In the genomic region with DNA sequence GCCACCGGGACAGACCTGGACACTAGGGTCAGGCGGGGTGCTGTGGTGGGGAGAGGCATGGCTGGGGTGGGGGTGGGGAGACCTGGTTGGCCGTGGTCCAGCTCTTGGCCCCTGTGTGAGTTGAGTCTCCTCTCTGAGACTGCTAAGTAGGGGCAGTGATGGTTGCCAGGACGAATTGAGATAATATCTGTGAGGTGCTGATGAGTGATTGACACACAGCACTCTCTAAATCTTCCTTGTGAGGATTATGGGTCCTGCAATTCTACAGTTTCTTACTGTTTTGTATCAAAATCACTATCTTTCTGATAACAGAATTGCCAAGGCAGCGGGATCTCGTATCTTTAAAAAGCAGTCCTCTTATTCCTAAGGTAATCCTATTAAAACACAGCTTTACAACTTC, we compare ENCODE assay signal across 26 cellular contexts.
"Had no signal": no experiment of that assay in that cellular context is flagged by ENCODE, and none has a peak within 500 bp of the region (broad histone marks: within the 10 kb centered on the region; RNA-seq: fewer than 3 reads in every experiment).

No MANE protein-coding gene starts in this region.

- H3K4me3 ChIP-seq: coronary artery, hepatocyte, mucosa of descending colon, right atrium auricular region, smooth muscle cell, tibial nerve had no signal

- H3K27ac Mint-ChIP-seq: activated T-cell treated with anti-CD3 and anti-CD28 coated beads, Interleukin-2, amount 50 U/mL, for 72 hours had no signal

- H3K27me3 Mint-ChIP-seq: activated CD4-positive, alpha-beta memory T cell treated with anti-CD3 and anti-CD28 coated beads for 36 hours; activated naive CD8-positive, alpha-beta T cell had no signal

- H3K9me3 ChIP-seq: mucosa of descending colon, right atrium auricular region, tibial nerve had no signal

- H3K9me3 Mint-ChIP-seq: activated CD4-positive, alpha-beta memory T cell treated with anti-CD3 and anti-CD28 coated beads for 36 hours; activated T-cell treated with anti-CD3 and anti-CD28 coated beads, Interleukin-2, amount 50 U/mL, for 72 hours; endodermal cell; T-helper 1 cell treated with Interleukin-12 subunit alpha and Interleukin-12 subunit beta and Interleukin-4 antibody, amounts not matched to agents 30 μg/mL and 1 μg/mL, for 36 hours had no signal

- H3K27ac ChIP-seq: coronary artery, hepatocyte, right atrium auricular region, tibial nerve, VCaP had no signal

- H3K27me3 ChIP-seq: hepatocyte, right atrium auricular region, tibial nerve had no signal

- DNase-seq: activated CD4-positive, alpha-beta memory T cell treated with anti-CD3 and anti-CD28 coated beads for 36 hours; activated CD4-positive, alpha-beta T cell treated with anti-CD3 and anti-CD28 coated beads for 48 hours; activated effector memory CD4-positive, alpha-beta T cell treated with Interleukin-2 at 50 U/mL for 16 hours; activated naive CD4-positive, alpha-beta T cell treated with Interleukin-2 at 50 U/mL for 16 hours; activated T-cell treated with anti-CD3 and anti-CD28 coated beads, Interleukin-2, amount 50 U/mL, for 72 hours; anterior cingulate cortex; endodermal cell; foreskin melanocyte; islet precursor cell; left ventricle myocardium superior; mucosa of descending colon; occipital lobe; stimulated activated CD4-positive, alpha-beta T cell treated with anti-CD3 and anti-CD28 coated beads, Interleukin-1b, Interleukin-23, amount 100 ng/mL, for 48 hours; stimulated activated naive CD4-positive, alpha-beta T cell; SW 1271; T-helper 9 cell had no signal

- H3K4me3 Mint-ChIP-seq: activated CD4-positive, alpha-beta memory T cell treated with anti-CD3 and anti-CD28 coated beads for 36 hours; activated T-cell treated with anti-CD3 and anti-CD28 coated beads, Interleukin-2, amount 50 U/mL, for 72 hours; T-helper 1 cell treated with Interleukin-12 subunit alpha and Interleukin-12 subunit beta and Interleukin-4 antibody, amounts not matched to agents 30 μg/mL and 1 μg/mL, for 36 hours had no signal

- ATAC-seq: activated CD4-positive, CD25-positive, alpha-beta regulatory T cell treated with anti-CD3 and anti-CD28 coated beads, Interleukin-2, amount 50 U/mL, for 24 hours; activated T-cell treated with anti-CD3 and anti-CD28 coated beads, Interleukin-2, amount 50 U/mL, for 72 hours; esophagus mucosa; left ventricle myocardium superior; mucosa of descending colon had no signal
